30 cellular contexts compared by ENCODE assay signal in genomic region chr1:213370523-213370922, GRCh38.
A peak's percentile ranks its signal among the peaks of the same experiment; 100 is the strongest.
DNase-seq lines count a peak whose midpoint lies in the region; ATAC-seq, FAIRE-seq and TF ChIP-seq lines count a peak whose summit lies in the region.
"Had no signal": no experiment of that assay in that cellular context is flagged by ENCODE, and none has a peak within 500 bp of the region (broad histone marks: within the 10 kb centered on the region; RNA-seq: fewer than 3 reads in every experiment).

No MANE protein-coding gene starts in this region.

- TF ChIP-seq CTCF in HepG2 (CRISPR knock-in tag; IDR thresholded peaks at IDR 0.05) (no peak), right lobe of liver (IDR thresholded peaks at IDR 0.05) (no peak), K562 (IDR thresholded peaks at IDR 0.05 in 2 of 3, conservative IDR thresholded peaks at IDR 0.05 in 1 of 3; ENCODE audit: insufficient read depth in 2 of 3, low read depth in 1 of 3, low read length in 3 of 3) (no peak), BE2C (IDR thresholded peaks at IDR 0.05; ENCODE audit: low read depth, low read length) (no peak)

- H3K4me1 ChIP-seq in HepG2 (ENCODE audit: insufficient read depth, low read length) (peaks cover 77% of the 10 kb centered on the region), right lobe of liver (peaks cover 0 to 28% (median 11%) of the 10 kb centered on the region in 4 donors), K562 (replicated peaks in 1 of 2; ENCODE audit: control insufficient read depth in 2 of 2, insufficient read depth in 2 of 2, low read length in 2 of 2) (no peaks in the 10 kb centered on the region), BE2C (peaks cover 4% of the 10 kb centered on the region; the same call in 1 of the 2 replicates)
- H3K4me1 ChIP-seq: A549; BLaER1; BLaER1 treated with 17β-estradiol and CSF1 and Interleukin-3, amounts not matched to agents 10 nM and 100 nM had no signal

- no peaks in the 10 kb centered on the region for H3K9me1 ChIP-seq in K562 (ENCODE audit: control insufficient read depth, insufficient read depth, low read length)

- in situ Hi-C loops in HepG2 (cut with HindIII; ENCODE audit: extremely low pct_ligation_motif_present, low pct_unique_long_range_greater_than_20kb) = loop anchor here (5.0 to 10.0 kb wide), 3 partner anchors 197 to 754 kb away; partner anchors contain the start of gene PROX1
- in situ Hi-C loops in K562 (cut with MboI) = no loop called here

- H3K9me3 ChIP-seq in HepG2 (ENCODE audit: low read length) = no peaks in the 10 kb centered on the region
- H3K9me3 ChIP-seq in right lobe of liver = no peaks in the 10 kb centered on the region
- H3K9me3 ChIP-seq in K562 (replicated peaks; ENCODE audit: control insufficient read depth, insufficient read depth, low read depth, low read length) = no peaks in the 10 kb centered on the region
- H3K9me3 ChIP-seq in BE2C = no peaks in the 10 kb centered on the region
- H3K9me3 ChIP-seq: A549; BLaER1; BLaER1 treated with 17β-estradiol and CSF1 and Interleukin-3, amounts not matched to agents 10 nM and 100 nM; Caco-2 had no signal

- H3K4me2 ChIP-seq in HepG2 (ENCODE audit: low read depth, low read length) (peak overlapping the region; percentile 74), K562 (ENCODE audit: insufficient read depth, low read length) (no peak overlapping the region)
- H3K4me2 ChIP-seq: A549; BLaER1; BLaER1 treated with 17β-estradiol and CSF1 and Interleukin-3, amounts not matched to agents 10 nM and 100 nM had no signal

- H3K4me3 ChIP-seq in HepG2 (replicated peaks in 1 of 3; ENCODE audit: insufficient read depth in 1 of 3, low read depth in 2 of 3, low read length in 3 of 3) = no peak overlapping the region
- H3K4me3 ChIP-seq in right lobe of liver = no peak overlapping the region
- no peak overlapping the region for H3K4me3 ChIP-seq in K562
- H3K4me3 ChIP-seq in BE2C (ENCODE audit: low read depth, low read length) = no peak overlapping the region
- H3K4me3 ChIP-seq: A549; BLaER1; BLaER1 treated with 17β-estradiol and CSF1 and Interleukin-3, amounts not matched to agents 10 nM and 100 nM had no signal

- no peak for DNase-seq in HepG2 (ENCODE audit: low spot score)
- DNase-seq in right lobe of liver = no peak
- DNase-seq in K562 (ENCODE audit: extremely low read depth in 1 of 4, low spot score in 3 of 4) = no peak
- DNase-seq in BE2C = no peak
- DNase-seq: 8988T; ACHN; AML-193; C1 segment of cervical spinal cord; Caco-2; Calu3; CD4-positive, alpha-beta memory T cell; CD4-positive, alpha-beta T cell; CD4-positive, CD25-positive, alpha-beta regulatory T cell; CD8-positive, alpha-beta memory T cell; CD8-positive, alpha-beta T cell; COR-L47; DMS 273 treated with DMSO at 0.1 percent for 48 hours; DMS153; DMS53; DMS79; DMS79 treated with DMSO at 0.1 percent for 48 hours; DND-41; EL had no signal

- H3K79me2 ChIP-seq in HepG2 (ENCODE audit: insufficient read depth, low read length) (no peaks in the 10 kb centered on the region), K562 (ENCODE audit: control insufficient read depth, insufficient read depth, low read length) (no peaks in the 10 kb centered on the region)

- ATAC-seq in HepG2 = no peak
- no peak for ATAC-seq in right lobe of liver
- ATAC-seq in K562 = no peak
- ATAC-seq: A549; CD8-positive, alpha-beta T cell had no signal

- FAIRE-seq in HepG2 (lab: Jason Lieb, UNC) (no peak), K562 (lab: Jason Lieb, UNC) (no peak)
- FAIRE-seq: A204.1, A549, D721Med had no signal

- 99% methylated on average over 5 of the region's 5 CpGs for WGBS in HepG2 (ENCODE audit: low lambda C conversion rate)
- 88% methylated on average over 4 of the region's 5 CpGs for WGBS in right lobe of liver (ENCODE audit: insufficient coverage, low coverage, low lambda C conversion rate, missing lambda C conversion rate)
- WGBS in K562 (ENCODE audit: insufficient coverage, low coverage, missing lambda C conversion rate) = 2% methylated on average over 5 of the region's 5 CpGs

- no peaks in the 10 kb centered on the region for H3K27me3 ChIP-seq in HepG2 (ENCODE audit: control insufficient read depth in 1 of 2, insufficient read depth in 2 of 2, low read length in 2 of 2)
- no peaks in the 10 kb centered on the region for H3K27me3 ChIP-seq in right lobe of liver
- peaks cover 12 to 15% of the 10 kb centered on the region in 2 experiments for H3K27me3 ChIP-seq in K562 (ENCODE audit: control insufficient read depth in 2 of 2, insufficient read depth in 2 of 2, low read length in 2 of 2)
- H3K27me3 ChIP-seq in BE2C = no peaks in the 10 kb centered on the region
- H3K27me3 ChIP-seq: BLaER1; BLaER1 treated with 17β-estradiol and CSF1 and Interleukin-3, amounts not matched to agents 10 nM and 100 nM had no signal

- TF ChIP-seq RAD21 in HepG2 (CRISPR knock-in tag; IDR thresholded peaks at IDR 0.05) = no peak
- no peak for TF ChIP-seq RAD21 in K562 (CRISPR knock-in tag; conservative IDR thresholded peaks at IDR 0.05 in 1 of 2, IDR thresholded peaks at IDR 0.05 in 1 of 2)

- POLR2A ChIA-PET in HepG2 (lab: Yijun Ruan, JAX) (interaction anchor here (1.9 kb wide), 1 partner anchor 658 kb away, joined by 11 read pairs; no protein-coding TSS in a partner anchor), K562 (lab: Yijun Ruan, JAX) (interaction anchor here (0.5 to 1.0 kb wide), 2 partner anchors 12 to 15 kb away, joined by 3 to 4 read pairs; no protein-coding TSS in a partner anchor)

- intact Hi-C loops in HepG2 (cut with micrococcal nuclease; ENCODE audit: unreplicated experiment) (loop anchor here (5.0 to 10.0 kb wide), 6 partner anchors 93 to 454 kb away; no protein-coding TSS in a partner anchor), right lobe of liver (cut with DNase I) (no loop called here), K562 (cut with micrococcal nuclease) (loop anchor here (5.0 to 10.0 kb wide), 3 partner anchors 128 to 248 kb away; no protein-coding TSS in a partner anchor)

- H3K27ac ChIP-seq in HepG2 (ENCODE audit: extremely low read length, insufficient read depth, low read length) = peak overlapping the region; percentile 88
- no peak overlapping the region for H3K27ac ChIP-seq in right lobe of liver
- no peak overlapping the region for H3K27ac ChIP-seq in K562 (ENCODE audit: extremely low read depth, low read depth, low read length)
- H3K27ac ChIP-seq: 22Rv1; A549; BLaER1; BLaER1 treated with 17β-estradiol and CSF1 and Interleukin-3, amounts not matched to agents 10 nM and 100 nM; C4-2B had no signal

- BruUV-seq in HepG2 (replicated peaks; lab: Mats Ljungman, UMichigan) = no TSS peak
- no TSS peak for BruUV-seq in K562 (replicated peaks; lab: Mats Ljungman, UMichigan)

- TF ChIP-seq EP300 in HepG2 (IDR thresholded peaks at IDR 0.05; ENCODE audit: low read depth in 2 of 2, low read length in 2 of 2) = no peak
- TF ChIP-seq EP300 in HepG2 (CRISPR knock-in tag; IDR thresholded peaks at IDR 0.05; ENCODE audit: borderline replicate concordance) = no peak
- TF ChIP-seq EP300 in K562 (IDR thresholded peaks at IDR 0.05; ENCODE audit: low read length) = no peak

- no peaks in the 10 kb centered on the region for H4K20me1 ChIP-seq in HepG2 (ENCODE audit: insufficient read depth, low read length)
- H4K20me1 ChIP-seq in K562 (replicated peaks; ENCODE audit: control insufficient read depth, insufficient read depth, low read length) = no peaks in the 10 kb centered on the region
- H4K20me1 ChIP-seq: BLaER1; BLaER1 treated with 17β-estradiol and CSF1 and Interleukin-3, amounts not matched to agents 10 nM and 100 nM had no signal

- H3K36me3 ChIP-seq in HepG2 (replicated peaks in 1 of 2; ENCODE audit: control insufficient read depth in 1 of 2, insufficient read depth in 2 of 2, low read length in 2 of 2) (no peaks in the 10 kb centered on the region), right lobe of liver (no peaks in the 10 kb centered on the region), K562 (ENCODE audit: control insufficient read depth, insufficient read depth, low read length) (no peaks in the 10 kb centered on the region), BE2C (no peaks in the 10 kb centered on the region)
- H3K36me3 ChIP-seq: BLaER1; BLaER1 treated with 17β-estradiol and CSF1 and Interleukin-3, amounts not matched to agents 10 nM and 100 nM had no signal

- H2AFZ ChIP-seq in HepG2 (ENCODE audit: low read length) (no peak overlapping the region), K562 (ENCODE audit: low read depth, low read length) (no peak overlapping the region)

- CTCF ChIA-PET in HepG2 (lab: Yijun Ruan, JAX; ENCODE audit: low intra/inter-chr PET ratio, low total read pairs) (no interaction called here), K562 (lab: Yijun Ruan, JAX; ENCODE audit: low intra/inter-chr PET ratio) (no interaction called here)

- TF ChIP-seq POLR2A in HepG2 (IDR thresholded peaks at IDR 0.05; ENCODE audit: insufficient read depth in 1 of 2, low read depth in 2 of 2, low read length in 2 of 2) (no peak), right lobe of liver (IDR thresholded peaks at IDR 0.05) (no peak), K562 (conservative IDR thresholded peaks at IDR 0.05) (no peak)

- H3K9ac ChIP-seq in HepG2 (ENCODE audit: insufficient read depth, low read depth, low read length) = no peak overlapping the region
- H3K9ac ChIP-seq in K562 (ENCODE audit: insufficient read depth in 1 of 2, low read depth in 2 of 2, low read length in 2 of 2) = no peak overlapping the region
- H3K9ac ChIP-seq: BLaER1; BLaER1 treated with 17β-estradiol and CSF1 and Interleukin-3, amounts not matched to agents 10 nM and 100 nM had no signal

TF ChIP-seq in HepG2, 621 proteins besides CTCF, POLR2A, EP300 and RAD21 (continues in another document):
- TF ChIP-seq, protein P1, sequence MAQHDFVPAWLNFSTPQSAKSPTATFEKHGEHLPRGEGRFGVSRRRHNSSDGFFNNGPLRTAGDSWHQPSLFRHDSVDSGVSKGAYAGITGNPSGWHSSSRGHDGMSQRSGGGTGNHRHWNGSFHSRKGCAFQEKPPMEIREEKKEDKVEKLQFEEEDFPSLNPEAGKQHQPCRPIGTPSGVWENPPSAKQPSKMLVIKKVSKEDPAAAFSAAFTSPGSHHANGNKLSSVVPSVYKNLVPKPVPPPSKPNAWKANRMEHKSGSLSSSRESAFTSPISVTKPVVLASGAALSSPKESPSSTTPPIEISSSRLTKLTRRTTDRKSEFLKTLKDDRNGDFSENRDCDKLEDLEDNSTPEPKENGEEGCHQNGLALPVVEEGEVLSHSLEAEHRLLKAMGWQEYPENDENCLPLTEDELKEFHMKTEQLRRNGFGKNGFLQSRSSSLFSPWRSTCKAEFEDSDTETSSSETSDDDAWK (CRISPR knock-in tag; IDR thresholded peaks at IDR 0.05) = no peak

Comparison
In these comparisons a context has a peak if more than half of its experiments do, and no peak if none do; other contexts are left out.
1. intact Hi-C loops: an anchor here in HepG2 (5.0 to 10.0 kb wide) and K562 (5.0 to 10.0 kb wide); none called in right lobe of liver.